10 cellular contexts compared by ENCODE assay signal in genomic region chr16:31109622-31110021, GRCh38. TPM values are rescaled to one million over a fixed set of nuclear protein-coding genes. Genes with fewer than 3 reads are reported as not detected.
DNase-seq lines count a peak whose midpoint lies in the region; ATAC-seq lines count a peak whose summit lies in the region.
"Had no signal": no experiment of that assay in that cellular context is flagged by ENCODE, and none has a peak within 500 bp of the region (broad histone marks: within the 10 kb centered on the region; RNA-seq: fewer than 3 reads in every experiment).

No MANE protein-coding gene starts in this region.

- peaks cover 21% of the 10 kb centered on the region for H3K36me3 Mint-ChIP-seq in stimulated activated naive CD8-positive, alpha-beta T cell treated with anti-CD3 and anti-CD28 coated beads, Interleukin-15, Interleukin-2, amounts not matched to agents 100 ng/mL and 50 ng/mL, for 24 hours (ENCODE audit: low read depth)
- H3K36me3 Mint-ChIP-seq in activated naive CD8-positive, alpha-beta T cell treated with anti-CD3 and anti-CD28 coated beads, Interleukin-2, amount 10 ng/mL, durations not matched to agents 7 days and 5 days, result peaks cover 13% of the 10 kb centered on the region
- no peaks in the 10 kb centered on the region for H3K36me3 Mint-ChIP-seq in naive B cell

- peak overlapping the region; percentile 90 for H3K27ac Mint-ChIP-seq in stimulated activated naive CD8-positive, alpha-beta T cell treated with anti-CD3 and anti-CD28 coated beads, Interleukin-15, Interleukin-2, amounts not matched to agents 100 ng/mL and 50 ng/mL, for 24 hours
- peak overlapping the region; percentile 70 for H3K27ac Mint-ChIP-seq in activated naive CD8-positive, alpha-beta T cell treated with anti-CD3 and anti-CD28 coated beads, Interleukin-2, amount 10 ng/mL, durations not matched to agents 7 days and 5 days
- peak overlapping the region in 3 of 6 donors; percentile 51 to 83 (median 68) for H3K27ac Mint-ChIP-seq in naive B cell

- peak overlapping the region; percentile 81 for H3K4me3 Mint-ChIP-seq in stimulated activated naive CD8-positive, alpha-beta T cell treated with anti-CD3 and anti-CD28 coated beads, Interleukin-15, Interleukin-2, amounts not matched to agents 100 ng/mL and 50 ng/mL, for 24 hours
- peak overlapping the region; percentile 80 for H3K4me3 Mint-ChIP-seq in activated naive CD8-positive, alpha-beta T cell treated with anti-CD3 and anti-CD28 coated beads, Interleukin-2, amount 10 ng/mL, durations not matched to agents 7 days and 5 days
- H3K4me3 Mint-ChIP-seq in naive B cell, result peak overlapping the region; percentile 79 to 90 (median 85)

- H3K4me1 Mint-ChIP-seq in stimulated activated naive CD8-positive, alpha-beta T cell treated with anti-CD3 and anti-CD28 coated beads, Interleukin-15, Interleukin-2, amounts not matched to agents 100 ng/mL and 50 ng/mL, for 24 hours (ENCODE audit: low read depth), result peaks cover 42% of the 10 kb centered on the region
- H3K4me1 Mint-ChIP-seq in activated naive CD8-positive, alpha-beta T cell treated with anti-CD3 and anti-CD28 coated beads, Interleukin-2, amount 10 ng/mL, durations not matched to agents 7 days and 5 days, result peaks cover 16% of the 10 kb centered on the region
- H3K4me1 Mint-ChIP-seq in naive B cell, result peaks cover 18 to 42% (median 27%) of the 10 kb centered on the region in 3 donors

- DNase-seq in stimulated activated naive CD8-positive, alpha-beta T cell treated with anti-CD3 and anti-CD28 coated beads, Interleukin-15, Interleukin-2, amounts not matched to agents 100 U/mL and 50 U/mL, for 24 hours, result no peak
- no peak for DNase-seq in activated naive CD8-positive, alpha-beta T cell treated with anti-CD3 and anti-CD28 coated beads, Interleukin-2, amount 10 ng/mL, durations not matched to agents 7 days and 5 days
- no peak for DNase-seq in naive B cell
- no peak for DNase-seq in middle frontal gyrus (ENCODE audit: extremely low spot score, low spot score)
- no peak for DNase-seq in pons (ENCODE audit: low spot score)
- DNase-seq in NCI-H1092 (lab: John Stamatoyannopoulos, UW), result no peak
- DNase-seq: NCI-H1417, upper lobe of right lung had no signal

- no peak for ATAC-seq in stimulated activated naive CD8-positive, alpha-beta T cell treated with anti-CD3 and anti-CD28 coated beads, Interleukin-15, Interleukin-2, amounts not matched to agents 100 U/mL and 50 U/mL, for 24 hours
- ATAC-seq in activated naive CD8-positive, alpha-beta T cell treated with anti-CD3 and anti-CD28 coated beads, Interleukin-2, amount 10 ng/mL, durations not matched to agents 7 days and 5 days (ENCODE audit: low read depth), result no peak
- ATAC-seq in naive B cell (ENCODE audit: low read depth in 2 of 2) (no peak), GM21786 (IDR thresholded peaks at IDR 0.05; ENCODE audit: unreplicated experiment) (no peak)
- ATAC-seq: upper lobe of right lung had no signal

- POLR2A ChIA-PET in activated naive CD8-positive, alpha-beta T cell treated with anti-CD3 and anti-CD28 coated beads, Interleukin-2, amount 10 ng/mL, durations not matched to agents 7 days and 5 days (lab: Charles Lee), result no interaction called here

- H3K9me3 Mint-ChIP-seq in stimulated activated naive CD8-positive, alpha-beta T cell treated with anti-CD3 and anti-CD28 coated beads, Interleukin-15, Interleukin-2, amounts not matched to agents 100 ng/mL and 50 ng/mL, for 24 hours, result no peaks in the 10 kb centered on the region
- H3K9me3 Mint-ChIP-seq in activated naive CD8-positive, alpha-beta T cell treated with anti-CD3 and anti-CD28 coated beads, Interleukin-2, amount 10 ng/mL, durations not matched to agents 7 days and 5 days, result no peaks in the 10 kb centered on the region
- H3K9me3 Mint-ChIP-seq in naive B cell, result no peaks in the 10 kb centered on the region

- no peaks in the 10 kb centered on the region for H3K27me3 Mint-ChIP-seq in stimulated activated naive CD8-positive, alpha-beta T cell treated with anti-CD3 and anti-CD28 coated beads, Interleukin-15, Interleukin-2, amounts not matched to agents 100 ng/mL and 50 ng/mL, for 24 hours
- H3K27me3 Mint-ChIP-seq in activated naive CD8-positive, alpha-beta T cell treated with anti-CD3 and anti-CD28 coated beads, Interleukin-2, amount 10 ng/mL, durations not matched to agents 7 days and 5 days, result no peaks in the 10 kb centered on the region
- no peaks in the 10 kb centered on the region for H3K27me3 Mint-ChIP-seq in naive B cell

RNA-seq across cellular contexts. Expression of gene BCKDK, which starts 1.4 kb away (rescaled TPM):
- 10 to 100 TPM; 35.8 to 37.0 TPM for total RNA-seq in activated naive CD8-positive, alpha-beta T cell treated with anti-CD3 and anti-CD28 coated beads, Interleukin-2, amount 10 ng/mL, durations not matched to agents 7 days and 5 days
- 10 to 100 TPM; 23.1 to 41.2 (median 27.3) TPM for polyA plus RNA-seq in naive B cell (ENCODE audit: low read depth in 6 of 6)

RNA-seq across cellular contexts. Expression of gene KAT8, which starts 7.8 kb away (rescaled TPM):
- 10 to 100 TPM; 66.5 to 72.9 TPM for total RNA-seq in activated naive CD8-positive, alpha-beta T cell treated with anti-CD3 and anti-CD28 coated beads, Interleukin-2, amount 10 ng/mL, durations not matched to agents 7 days and 5 days
- polyA plus RNA-seq in naive B cell (ENCODE audit: low read depth in 6 of 6), result 10 to 100 TPM; 39.0 to 68.1 (median 51.6) TPM

RNA-seq across cellular contexts. Expression of gene VKORC1, which starts 15.0 kb away (rescaled TPM):
- total RNA-seq in activated naive CD8-positive, alpha-beta T cell treated with anti-CD3 and anti-CD28 coated beads, Interleukin-2, amount 10 ng/mL, durations not matched to agents 7 days and 5 days, result 10 to 100 TPM; 79.4 to 80.4 TPM
- polyA plus RNA-seq in naive B cell (ENCODE audit: low read depth in 6 of 6), result 10 to 100 TPM; 61.9 to 77.4 (median 66.6) TPM

RNA-seq across cellular contexts. Expression of gene PRSS53, which starts 20.9 kb away (rescaled TPM):
- total RNA-seq in activated naive CD8-positive, alpha-beta T cell treated with anti-CD3 and anti-CD28 coated beads, Interleukin-2, amount 10 ng/mL, durations not matched to agents 7 days and 5 days, result 10 to 100 TPM; 10.4 to 10.9 TPM
- polyA plus RNA-seq in naive B cell (ENCODE audit: low read depth in 6 of 6), result under 1 TPM in 4 of 6 donors, not detected in 2; 0.19 to 0.77 (median 0.50) TPM

RNA-seq across cellular contexts. Expression of gene PRSS8, which starts 25.9 kb away (rescaled TPM):
- total RNA-seq in activated naive CD8-positive, alpha-beta T cell treated with anti-CD3 and anti-CD28 coated beads, Interleukin-2, amount 10 ng/mL, durations not matched to agents 7 days and 5 days, result not detected
- under 1 TPM in 1 of 6 donors, not detected in 5; 0.40 TPM for polyA plus RNA-seq in naive B cell (ENCODE audit: low read depth in 6 of 6)
